ENCODE assay signal across 1 cellular context in genomic region chr1:155133799-155134281, GRCh38.
TF ChIP-seq lines count a peak whose summit lies in the region.

No MANE protein-coding gene starts in this region.

TF ChIP-seq in HepG2, 621 proteins besides CTCF, POLR2A, EP300 and RAD21 (continues in another document):
- TF ChIP-seq ZMAT5 (CRISPR knock-in tag; IDR thresholded peaks at IDR 0.05; ENCODE audit: borderline replicate concordance, low read depth), result no peak
- TF ChIP-seq HNF4G (IDR thresholded peaks at IDR 0.05; ENCODE audit: borderline replicate concordance, low read depth, low read length), result peak; percentile 67; the same call in 1 of the 2 replicates
- no peak for TF ChIP-seq HNF4G (CRISPR knock-in tag; IDR thresholded peaks at IDR 0.05; ENCODE audit: borderline replicate concordance, low read depth)
- TF ChIP-seq ZNF703 (CRISPR knock-in tag; IDR thresholded peaks at IDR 0.05; ENCODE audit: borderline replicate concordance), result no peak
- TF ChIP-seq ZBTB4 (CRISPR knock-in tag; IDR thresholded peaks at IDR 0.05; ENCODE audit: borderline replicate concordance), result no peak
- 0 out of 2 replicates have a peak, but pooled peaks have one; percentile 16 for TF ChIP-seq HNRNPL (IDR thresholded peaks at IDR 0.05; ENCODE audit: low read depth, low read length)
- no peak for TF ChIP-seq ZNF580 (CRISPR knock-in tag; IDR thresholded peaks at IDR 0.05; ENCODE audit: borderline replicate concordance, low read depth)
- no peak for TF ChIP-seq MED8 (CRISPR knock-in tag; IDR thresholded peaks at IDR 0.05; ENCODE audit: insufficient replicate concordance)
- TF ChIP-seq TFE3 (CRISPR knock-in tag; IDR thresholded peaks at IDR 0.05), result no peak
- no peak for TF ChIP-seq EEA1 (CRISPR knock-in tag; IDR thresholded peaks at IDR 0.05; ENCODE audit: borderline replicate concordance)
- no peak for TF ChIP-seq ZNF160 (CRISPR knock-in tag; IDR thresholded peaks at IDR 0.05)
- peak; percentile 57; the same call in 1 of the 2 replicates for TF ChIP-seq RXRB (CRISPR knock-in tag; IDR thresholded peaks at IDR 0.05; ENCODE audit: borderline replicate concordance)
- 0 out of 2 replicates have a peak, but pooled peaks have one; percentile 47 for TF ChIP-seq MYC (CRISPR knock-in tag; IDR thresholded peaks at IDR 0.05; ENCODE audit: borderline replicate concordance)
- peak; percentile 34; the same call in 1 of the 2 replicates for TF ChIP-seq PHF21A (CRISPR knock-in tag; IDR thresholded peaks at IDR 0.05)
- no peak for TF ChIP-seq HOMEZ (CRISPR knock-in tag; IDR thresholded peaks at IDR 0.05; ENCODE audit: low read depth)
- no peak for TF ChIP-seq KAT7 (CRISPR knock-in tag; IDR thresholded peaks at IDR 0.05; ENCODE audit: borderline replicate concordance)
- no peak for TF ChIP-seq NAIF1 (CRISPR knock-in tag; IDR thresholded peaks at IDR 0.05; ENCODE audit: borderline replicate concordance)
- no peak for TF ChIP-seq ZNF777 (CRISPR knock-in tag; IDR thresholded peaks at IDR 0.05)
- peak; percentile 82 for TF ChIP-seq ZNF605 (CRISPR knock-in tag; IDR thresholded peaks at IDR 0.05)
- no peak for TF ChIP-seq ZBTB8A (CRISPR knock-in tag; IDR thresholded peaks at IDR 0.05; ENCODE audit: borderline replicate concordance, low read depth)
- peak; percentile 86 for TF ChIP-seq ZNF687 (CRISPR knock-in tag; IDR thresholded peaks at IDR 0.05)
- TF ChIP-seq ZNF598 (CRISPR knock-in tag; IDR thresholded peaks at IDR 0.05; ENCODE audit: borderline replicate concordance), result 0 out of 2 replicates have a peak, but pooled peaks have one; percentile 47
- no peak for TF ChIP-seq ZNF451 (CRISPR knock-in tag; IDR thresholded peaks at IDR 0.05)
- TF ChIP-seq MTA1 (CRISPR knock-in tag; IDR thresholded peaks at IDR 0.05; ENCODE audit: borderline replicate concordance), result peak; percentile 20; the same call in 1 of the 2 replicates
- TF ChIP-seq KDM4B (CRISPR knock-in tag; IDR thresholded peaks at IDR 0.05), result peak; percentile 12; the same call in 1 of the 2 replicates
- TF ChIP-seq HNF4A (CRISPR knock-in tag; IDR thresholded peaks at IDR 0.05), result peak; percentile 74
- TF ChIP-seq ZNF550 (CRISPR knock-in tag; IDR thresholded peaks at IDR 0.05; ENCODE audit: borderline replicate concordance), result 0 out of 2 replicates have a peak, but pooled peaks have one; percentile 46
- peak; percentile 19 for TF ChIP-seq ARID5B (CRISPR knock-in tag; IDR thresholded peaks at IDR 0.05)
- 0 out of 2 replicates have a peak, but pooled peaks have one; percentile 26 for TF ChIP-seq ZNF33B (CRISPR knock-in tag; IDR thresholded peaks at IDR 0.05)
- TF ChIP-seq ZMAT3 (CRISPR knock-in tag; conservative IDR thresholded peaks at IDR 0.05), result 0 out of 2 replicates have a peak, but pooled peaks have one; percentile 29
- TF ChIP-seq DDIT3 (CRISPR knock-in tag; IDR thresholded peaks at IDR 0.05), result no peak
- 0 out of 2 replicates have a peak, but pooled peaks have one; percentile 15 for TF ChIP-seq ZMYM2 (CRISPR knock-in tag; IDR thresholded peaks at IDR 0.05)
- no peak for TF ChIP-seq KMT2B (CRISPR knock-in tag; IDR thresholded peaks at IDR 0.05)
- no peak for TF ChIP-seq TRAFD1 (CRISPR knock-in tag; IDR thresholded peaks at IDR 0.05; ENCODE audit: borderline replicate concordance)
- TF ChIP-seq HOXA3 (CRISPR knock-in tag; IDR thresholded peaks at IDR 0.05), result peak; percentile 31; the same call in 1 of the 2 replicates
- no peak for TF ChIP-seq MXD4 (CRISPR knock-in tag; IDR thresholded peaks at IDR 0.05)
- no peak for TF ChIP-seq ZNF12 (CRISPR knock-in tag; IDR thresholded peaks at IDR 0.05)
- no peak for TF ChIP-seq KLF15 (CRISPR knock-in tag; IDR thresholded peaks at IDR 0.05; ENCODE audit: borderline replicate concordance)
- TF ChIP-seq GATAD2A (CRISPR knock-in tag; IDR thresholded peaks at IDR 0.05), result 0 out of 2 replicates have a peak, but pooled peaks have one; percentile 39
- TF ChIP-seq ZSCAN25 (CRISPR knock-in tag; IDR thresholded peaks at IDR 0.05), result peak; percentile 47; the same call in 1 of the 2 replicates
- TF ChIP-seq U2AF1 (optimal IDR thresholded peaks at IDR 0.05; ENCODE audit: low read depth, low read length), result peak; percentile 31
- no peak for TF ChIP-seq ZNF503 (CRISPR knock-in tag; IDR thresholded peaks at IDR 0.05)
- no peak for TF ChIP-seq FOXK1 (CRISPR knock-in tag; IDR thresholded peaks at IDR 0.05; ENCODE audit: borderline replicate concordance, low read depth)
